In the genomic region with DNA sequence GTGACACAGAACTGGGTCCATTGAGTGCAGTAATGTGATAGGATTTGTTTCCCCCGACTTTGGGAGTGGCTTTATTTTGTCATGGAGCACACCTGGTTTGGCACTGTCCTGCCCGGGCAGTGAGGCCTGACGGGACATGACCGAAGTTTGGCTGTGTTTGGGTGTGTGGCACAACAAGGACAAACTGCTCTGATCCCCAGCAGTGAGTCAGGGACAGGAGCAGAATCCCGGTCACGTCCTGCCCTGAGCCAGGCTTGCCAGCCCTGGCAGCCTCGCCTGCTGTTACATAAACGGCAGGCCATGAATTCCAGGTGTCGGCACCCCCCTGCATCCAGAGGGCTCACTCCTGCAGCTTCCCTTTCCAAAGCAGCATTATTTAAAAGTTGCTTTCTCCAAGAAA, we compare ENCODE assay signal across 19 cellular contexts. TPM values are rescaled to one million over a fixed set of nuclear protein-coding genes. Genes with fewer than 3 reads are reported as not detected.
DNase-seq lines count a peak whose midpoint lies in the region; ATAC-seq, FAIRE-seq and TF ChIP-seq lines count a peak whose summit lies in the region.
"Had no signal": no experiment of that assay in that cellular context is flagged by ENCODE, and none has a peak within 500 bp of the region (broad histone marks: within the 10 kb centered on the region; RNA-seq: fewer than 3 reads in every experiment).

No MANE protein-coding gene starts in this region.

- peak; percentile 31 for DNase-seq in AG20443 (ENCODE audit: low spot score)
- peak; percentile 75 for DNase-seq in bronchial epithelial cell (ENCODE audit: low read depth)
- DNase-seq in left ventricle myocardium superior, result peak; percentile 85
- no peak for DNase-seq in neuronal stem cell (ENCODE audit: low spot score)
- no peak for DNase-seq in hepatic stellate cell (ENCODE audit: low spot score)
- DNase-seq: activated naive CD4-positive, alpha-beta T cell treated with anti-CD3 and anti-CD28 coated beads, Interleukin-2, amount 10 ng/mL, durations not matched to agents 7 days and 5 days; activated T-cell treated with anti-CD3 and anti-CD28 coated beads, Interleukin-2, amount 50 U/mL, for 4 hours; foreskin fibroblast; NCI-H2227 treated with DMSO at 0.1 percent for 48 hours; PC-9; small intestine; stimulated activated CD4-positive, alpha-beta T cell treated with anti-CD3 and anti-CD28 coated beads, Interleukin-2, amount 100 ng/mL, for 48 hours had no signal

- TF ChIP-seq CTCF in bronchial epithelial cell (IDR thresholded peaks at IDR 0.05; ENCODE audit: insufficient read depth, low read length, severe bottlenecking), result no peak

- no peak overlapping the region for H3K27ac ChIP-seq in neuronal stem cell (replicated peaks; ENCODE audit: low read length)
- H3K27ac ChIP-seq: ascending aorta, PC-9 had no signal

- no CpG with 5 or more reads among the region's 9 CpGs for WGBS in neuronal stem cell (ENCODE audit: extremely low coverage in 2 of 2, insufficient read length in 2 of 2, insufficient replicate concordance in 1 of 2), 2 donors

- no peak overlapping the region for H2BK12ac ChIP-seq in neuronal stem cell (ENCODE audit: low read length)

- H3K23ac ChIP-seq in neuronal stem cell (ENCODE audit: low read depth, low read length, poor library complexity), result no peak overlapping the region

- no peak overlapping the region for H2AK5ac ChIP-seq in neuronal stem cell (ENCODE audit: low read depth, low read length)

- H3K4me3 ChIP-seq in bronchial epithelial cell (ENCODE audit: low read depth, low read length) (no peak overlapping the region), neuronal stem cell (ENCODE audit: low read length in 2 of 2) (no peak overlapping the region)
- H3K4me3 ChIP-seq: ascending aorta, PC-9 had no signal

- peak overlapping the region; percentile 19 for H2BK5ac ChIP-seq in neuronal stem cell (ENCODE audit: low read length)

- no peaks in the 10 kb centered on the region for H3K9me3 ChIP-seq in neuronal stem cell (replicated peaks in 1 of 2; ENCODE audit: control insufficient read depth in 2 of 2, insufficient read depth in 1 of 2, low read depth in 1 of 2, low read length in 2 of 2)
- H3K9me3 ChIP-seq: ascending aorta had no signal

- peaks cover 3% of the 10 kb centered on the region for H3K79me1 ChIP-seq in neuronal stem cell (ENCODE audit: low read depth, low read length)

- H3K36me3 ChIP-seq in bronchial epithelial cell (ENCODE audit: control insufficient read depth, insufficient read depth, low read length), result peaks cover 9% of the 10 kb centered on the region
- H3K36me3 ChIP-seq in neuronal stem cell (replicated peaks in 1 of 2; ENCODE audit: control insufficient read depth in 2 of 2, insufficient read depth in 2 of 2, low read length in 2 of 2), result peaks cover 23 to 51% of the 10 kb centered on the region in 2 donors

- H3K18ac ChIP-seq in neuronal stem cell (ENCODE audit: low read length), result peak overlapping the region; percentile 72

- no peak overlapping the region for H3K14ac ChIP-seq in neuronal stem cell (ENCODE audit: low read length)

- no peak overlapping the region for H2BK120ac ChIP-seq in neuronal stem cell (ENCODE audit: low read depth, low read length)

- H4K91ac ChIP-seq in neuronal stem cell (ENCODE audit: low read depth, low read length, poor library complexity), result no peak overlapping the region

- no peak for FAIRE-seq in bronchial epithelial cell (lab: Jason Lieb, UNC)
- FAIRE-seq: A204.1, D721Med, H54, small intestine had no signal

- intact Hi-C loops in left ventricle myocardium superior (cut with micrococcal nuclease), result no loop called here

- H3K4me2 ChIP-seq in neuronal stem cell (ENCODE audit: insufficient read depth, low read length, poor library complexity, severe bottlenecking), result no peak overlapping the region
- H3K4me2 ChIP-seq: PC-9 had no signal

- peak; percentile 95 for ATAC-seq in left ventricle myocardium superior
- no peak for ATAC-seq in GM21360 (IDR thresholded peaks at IDR 0.05; ENCODE audit: unreplicated experiment)
- no peak for ATAC-seq in GM21723 (IDR thresholded peaks at IDR 0.05; ENCODE audit: unreplicated experiment)
- no peak for ATAC-seq in HG03039 (IDR thresholded peaks at IDR 0.05; ENCODE audit: unreplicated experiment)
- ATAC-seq: activated T-cell treated with anti-CD3 and anti-CD28 coated beads, Interleukin-2, amount 50 U/mL, for 4 hours had no signal

- no peak overlapping the region for H4K8ac ChIP-seq in neuronal stem cell (ENCODE audit: low read depth, low read length)

- no peak overlapping the region for H3K4ac ChIP-seq in neuronal stem cell (ENCODE audit: low read length)

- peak overlapping the region; percentile 61 for H3K9ac ChIP-seq in neuronal stem cell (ENCODE audit: low read depth, low read length, poor library complexity)

- H3K27me3 ChIP-seq in bronchial epithelial cell (ENCODE audit: control insufficient read depth, insufficient read depth, low read length), result no peaks in the 10 kb centered on the region
- H3K27me3 ChIP-seq in neuronal stem cell (ENCODE audit: control insufficient read depth in 3 of 3, insufficient read depth in 3 of 3, low read depth in 1 of 3, low read length in 3 of 3), result no peaks in the 10 kb centered on the region
- H3K27me3 ChIP-seq: ascending aorta had no signal

- no peak overlapping the region for H2BK15ac ChIP-seq in neuronal stem cell (ENCODE audit: low read length)

- no peak overlapping the region for H2AFZ ChIP-seq in neuronal stem cell (ENCODE audit: low read length)
- H2AFZ ChIP-seq: PC-9 had no signal

- no peaks in the 10 kb centered on the region for H3K4me1 ChIP-seq in neuronal stem cell (ENCODE audit: control insufficient read depth in 2 of 2, insufficient read depth in 1 of 2, low read depth in 1 of 2, low read length in 2 of 2)
- H3K4me1 ChIP-seq: ascending aorta had no signal

RNA-seq across cellular contexts. Expression of gene IMPA2, which starts 45.7 kb away (rescaled TPM):
- 66.1 and 91.1 TPM in 2 replicates for total RNA-seq in bronchial epithelial cell
- 73.3 TPM for total RNA-seq in left ventricle myocardium superior
- polyA plus RNA-seq in neuronal stem cell (2013, experiment 1 of 2), result 71.9 TPM
- 69.5 TPM for polyA plus RNA-seq in neuronal stem cell (2013, experiment 2 of 2)

Comparison
In these comparisons a context has a peak if more than half of its experiments do, and no peak if none do; other contexts are left out.
1. DNase-seq: peak in AG20443 (single experiment), bronchial epithelial cell (single experiment) and left ventricle myocardium superior (single experiment); none in neuronal stem cell (single experiment) and hepatic stellate cell (single experiment).